Comparison of ENCODE assay signal across 27 cellular contexts in genomic region chr4:20678382-20678781, GRCh38.
"Had no signal": no experiment of that assay in that cellular context is flagged by ENCODE, and none has a peak within 500 bp of the region (broad histone marks: within the 10 kb centered on the region; RNA-seq: fewer than 3 reads in every experiment).

No MANE protein-coding gene starts in this region.

- FAIRE-seq: colon, frontal cortex had no signal

- DNase-seq: dorsolateral prefrontal cortex; effector CD4-positive, alpha-beta T cell; hypothalamus; immature natural killer cell; islet precursor cell; kidney glomerular epithelial cell; left colon; left ventricle myocardium superior; naive B cell; stimulated activated CD4-positive, alpha-beta T cell treated with anti-CD3 and anti-CD28 coated beads, Interleukin-12 subunit alpha, Interleukin-12 subunit beta, amount 100 ng/mL, for 4 hours; stimulated activated CD4-positive, alpha-beta T cell treated with anti-CD3 and anti-CD28 coated beads, Interleukin-1b, Interleukin-23, amount 100 ng/mL, for 48 hours; stimulated activated CD4-positive, alpha-beta T cell treated with anti-CD3 and anti-CD28 coated beads, Interleukin-4, amount 100 ng/mL, for 1 hour; stimulated activated CD8-positive, alpha-beta memory T cell treated with anti-CD3 and anti-CD28 coated beads, Interleukin-4, amount 100 ng/mL, for 48 hours; stimulated activated naive CD4-positive, alpha-beta T cell treated with Interleukin-2 at 50 U/mL for 16 hours had no signal

- H3K4me2 ChIP-seq: neural progenitor cell, smooth muscle cell had no signal

- H3K9me3 Mint-ChIP-seq: immature natural killer cell; memory B cell; naive B cell; natural killer cell treated with Interleukin-12 subunit alpha and Interleukin-12 subunit beta and Interleukin-15 and Interleukin-18, amount 100 ng/mL, for 72 hours had no signal

- H3K4me3 Mint-ChIP-seq: immature natural killer cell; memory B cell; naive B cell; natural killer cell treated with Interleukin-12 subunit alpha and Interleukin-12 subunit beta and Interleukin-15 and Interleukin-18, amount 100 ng/mL, for 72 hours; neural progenitor cell had no signal

- H3K36me3 ChIP-seq: neural progenitor cell, thoracic aorta, tibial nerve, vagina had no signal

- H3K27ac ChIP-seq: dorsolateral prefrontal cortex, neural progenitor cell, parathyroid adenoma, thoracic aorta, tibial nerve, vagina had no signal

- H3K27ac Mint-ChIP-seq: immature natural killer cell; memory B cell; naive B cell; natural killer cell treated with Interleukin-12 subunit alpha and Interleukin-12 subunit beta and Interleukin-15 and Interleukin-18, amount 100 ng/mL, for 72 hours; neural progenitor cell; progenitor cell of endocrine pancreas had no signal

- H3K4me1 ChIP-seq: neural progenitor cell, parathyroid adenoma, tibial nerve, vagina had no signal

- H3K4me3 ChIP-seq: dorsolateral prefrontal cortex, lung, neural progenitor cell, smooth muscle cell, thoracic aorta, tibial nerve, vagina had no signal

- H2AFZ ChIP-seq: neural progenitor cell, parathyroid adenoma had no signal

- H3K36me3 Mint-ChIP-seq: immature natural killer cell; memory B cell; naive B cell; natural killer cell treated with Interleukin-12 subunit alpha and Interleukin-12 subunit beta and Interleukin-15 and Interleukin-18, amount 100 ng/mL, for 72 hours; neural progenitor cell had no signal

- H3K4me1 Mint-ChIP-seq: immature natural killer cell, memory B cell, naive B cell had no signal

- H3K79me2 ChIP-seq: parathyroid adenoma had no signal

- H3K9ac ChIP-seq: neural progenitor cell, parathyroid adenoma had no signal

- H3K9me3 ChIP-seq: thoracic aorta, tibial nerve, vagina had no signal

- ATAC-seq: left colon; left ventricle myocardium superior; natural killer cell treated with Interleukin-12 subunit alpha and Interleukin-12 subunit beta and Interleukin-15 and Interleukin-18, amount 100 ng/mL, for 72 hours; sciatic nerve had no signal

- H3K27me3 ChIP-seq: neural progenitor cell, tibial nerve, vagina had no signal
